Comparison of ENCODE assay signal across 31 cellular contexts in genomic region chr1:57982852-57983251, GRCh38.
"Had no signal": no experiment of that assay in that cellular context is flagged by ENCODE, and none has a peak within 500 bp of the region (broad histone marks: within the 10 kb centered on the region; RNA-seq: fewer than 3 reads in every experiment).

No MANE protein-coding gene starts in this region.

- H3K4me1 ChIP-seq: ascending aorta, breast epithelium, esophagus muscularis mucosa, gastroesophageal sphincter, heart right ventricle had no signal

- H3K4me3 ChIP-seq: ascending aorta, breast epithelium, cardiac muscle cell, esophagus muscularis mucosa, gastroesophageal sphincter, heart right ventricle had no signal

- DNase-seq: activated CD4-positive, alpha-beta memory T cell treated with anti-CD3 and anti-CD28 coated beads for 36 hours; activated CD4-positive, alpha-beta T cell treated with anti-CD3 and anti-CD28 coated beads for 36 hours; activated CD4-positive, alpha-beta T cell treated with anti-CD3 and anti-CD28 coated beads, Interleukin-2, amount 10 ng/mL, durations not matched to agents 24 days and 14 days; activated CD4-positive, CD25-positive, alpha-beta regulatory T cell; activated CD4-positive, CD25-positive, alpha-beta regulatory T cell treated with anti-CD3 and anti-CD28 coated beads, Interleukin-2, amount 50 U/mL, for 72 hours; activated CD8-positive, alpha-beta memory T cell treated with anti-CD3 and anti-CD28 coated beads, Interleukin-2, amount 10 ng/mL, durations not matched to agents 7 days and 5 days; activated CD8-positive, alpha-beta memory T cell treated with anti-CD3 and anti-CD28 coated beads, Interleukin-2, amount 50 U/mL, for 4 hours; activated CD8-positive, alpha-beta T cell treated with anti-CD3 and anti-CD28 coated beads, Interleukin-2, amount 10 ng/mL, durations not matched to agents 7 days and 5 days; activated gamma-delta T cell; activated naive CD4-positive, alpha-beta T cell; activated naive CD4-positive, alpha-beta T cell treated with anti-CD3 and anti-CD28 coated beads, Interleukin-2, amount 10 ng/mL, durations not matched to agents 7 days and 5 days; activated naive CD8-positive, alpha-beta T cell treated with anti-CD3 and anti-CD28 coated beads, Interleukin-2, amount 10 ng/mL, durations not matched to agents 7 days and 5 days; activated T-cell treated with anti-CD3 and anti-CD28 coated beads, Interleukin-2, amount 50 U/mL, for 1 hour; activated T-cell treated with anti-CD3 and anti-CD28 coated beads, Interleukin-2, amount 50 U/mL, for 48 hours; central memory CD4-positive, alpha-beta T cell; cortex of kidney; dermis blood vessel endothelial cell; effector CD4-positive, alpha-beta T cell; effector memory CD8-positive, alpha-beta T cell; erythroblast; foreskin melanocyte; heart right ventricle; T-helper 1 cell; T-helper 17 cell; T1000 had no signal

- H3K27me3 ChIP-seq: ascending aorta, breast epithelium, cardiac muscle cell, esophagus muscularis mucosa, gastroesophageal sphincter had no signal

- H3K27ac ChIP-seq: ascending aorta, breast epithelium, cardiac muscle cell, esophagus muscularis mucosa, gastroesophageal sphincter, heart right ventricle had no signal

- H3K36me3 ChIP-seq: ascending aorta, breast epithelium, cardiac muscle cell, esophagus muscularis mucosa, gastroesophageal sphincter, heart right ventricle had no signal

- ATAC-seq: activated CD4-positive, alpha-beta T cell treated with anti-CD3 and anti-CD28 coated beads for 36 hours; activated CD8-positive, alpha-beta memory T cell treated with anti-CD3 and anti-CD28 coated beads, Interleukin-2, amount 10 ng/mL, durations not matched to agents 7 days and 5 days; activated CD8-positive, alpha-beta T cell treated with anti-CD3 and anti-CD28 coated beads, Interleukin-2, amount 10 ng/mL, durations not matched to agents 7 days and 5 days; activated naive CD4-positive, alpha-beta T cell treated with anti-CD3 and anti-CD28 coated beads, Interleukin-2, amount 50 U/mL, for 72 hours; effector memory CD8-positive, alpha-beta T cell; gastroesophageal sphincter; heart right ventricle; T-helper 17 cell had no signal
